17 cellular contexts compared by ENCODE assay signal in the genomic region with DNA sequence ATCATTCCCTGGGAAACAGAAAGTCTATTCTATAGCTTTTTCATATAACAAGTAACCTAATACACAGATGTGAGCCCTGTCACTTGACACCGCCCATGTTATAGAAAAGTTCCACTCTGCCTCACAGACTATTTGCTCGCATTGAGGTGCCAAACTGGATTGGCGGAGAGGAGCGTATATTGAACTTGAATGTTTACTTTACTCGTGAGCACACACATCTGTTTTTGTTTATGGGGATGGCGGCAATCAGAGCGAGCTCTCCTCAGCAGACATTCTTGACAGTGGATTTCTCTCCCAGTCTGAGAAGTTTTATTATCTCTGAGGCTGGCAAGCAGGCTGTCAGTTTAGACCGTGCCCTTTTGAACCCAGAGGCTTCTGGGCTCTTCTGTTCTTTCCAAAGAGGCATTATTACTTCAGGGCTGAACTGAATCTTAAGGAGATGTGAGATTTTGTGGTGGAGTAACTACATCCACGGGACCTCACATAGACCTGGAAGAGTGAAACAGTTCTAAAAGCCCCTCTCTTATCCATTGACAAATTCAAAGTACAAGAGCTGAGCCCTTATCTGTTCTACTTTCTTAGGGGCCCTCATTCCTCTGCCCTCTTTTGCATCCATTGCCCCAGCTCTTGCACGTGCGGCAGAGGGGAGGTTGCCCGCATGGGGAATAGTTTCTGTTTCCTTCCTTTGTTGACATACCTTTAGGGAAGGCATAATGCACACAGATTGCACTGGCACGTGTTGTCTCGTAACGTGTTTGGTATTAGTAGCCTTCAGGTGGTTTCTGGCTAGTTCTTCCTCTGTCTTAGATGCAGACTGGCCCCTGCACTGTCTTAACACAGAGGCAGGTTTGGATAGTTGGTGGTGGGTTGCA.
DNase-seq lines count a peak whose midpoint lies in the region; FAIRE-seq and TF ChIP-seq lines count a peak whose summit lies in the region.
"Had no signal": no experiment of that assay in that cellular context is flagged by ENCODE, and none has a peak within 500 bp of the region (broad histone marks: within the 10 kb centered on the region; RNA-seq: fewer than 3 reads in every experiment).

No MANE protein-coding gene starts in this region.

- H3K4me3 ChIP-seq in fibroblast of the aortic adventitia (ENCODE audit: low read depth, low read length) = no peak overlapping the region
- no peak overlapping the region for H3K4me3 ChIP-seq in suprapubic skin
- H3K4me3 ChIP-seq: tibial artery had no signal

- H3K4me1 ChIP-seq in suprapubic skin = peaks cover 26% of the 10 kb centered on the region
- H3K4me1 ChIP-seq: foreskin keratinocyte, tibial artery had no signal

- FAIRE-seq in GM12892 (lab: Jason Lieb, UNC) = no peak

- TF ChIP-seq CTCF in fibroblast of the aortic adventitia (IDR thresholded peaks at IDR 0.05; ENCODE audit: insufficient read depth, low read length) (no peak), suprapubic skin (IDR thresholded peaks at IDR 0.05) (no peak)

- H3K9me3 ChIP-seq in suprapubic skin = no peaks in the 10 kb centered on the region
- H3K9me3 ChIP-seq: tibial artery had no signal

- TF ChIP-seq POLR2A in suprapubic skin (IDR thresholded peaks at IDR 0.05) (no peak), GM12892 (IDR thresholded peaks at IDR 0.05; ENCODE audit: low read depth, low read length) (no peak)

- H3K27me3 ChIP-seq in suprapubic skin = no peaks in the 10 kb centered on the region
- H3K27me3 ChIP-seq: foreskin keratinocyte, tibial artery had no signal

- no peaks in the 10 kb centered on the region for H3K36me3 ChIP-seq in suprapubic skin
- H3K36me3 ChIP-seq: tibial artery had no signal

- no peak for TF ChIP-seq EP300 in suprapubic skin (IDR thresholded peaks at IDR 0.05)

- DNase-seq in DMS 273 (lab: John Stamatoyannopoulos, UW; ENCODE audit: unreplicated experiment) (peak; percentile 4), DMS 273 treated with DMSO at 0.1 percent for 48 hours (lab: John Stamatoyannopoulos, UW) (no peak), NCI-H510A treated with DMSO at 0.1 percent for 48 hours (lab: John Stamatoyannopoulos, UW) (peak; percentile 94), fibroblast of the aortic adventitia (ENCODE audit: low read depth) (peak; percentile 50), suprapubic skin (ENCODE audit: low spot score in 2 of 2) (no peak), GM12892 (ENCODE audit: insufficient read length) (no peak), NOMO-1 (lab: John Stamatoyannopoulos, UW; ENCODE audit: unreplicated experiment in 2 of 2) (no peak)
- no peak for DNase-seq in activated naive CD4-positive, alpha-beta T cell treated with Interleukin-2 at 50 U/mL for 16 hours
- DNase-seq: 8988T; activated naive CD8-positive, alpha-beta T cell treated with anti-CD3 and anti-CD28 coated beads for 36 hours; DND-41; foreskin keratinocyte; H9; naive B cell; NCI-H2081; tibial artery had no signal

- 66% methylated on average over 15 of the region's 15 CpGs for WGBS in suprapubic skin

- peak overlapping the region; percentile 3 for H3K27ac ChIP-seq in suprapubic skin
- H3K27ac ChIP-seq: foreskin keratinocyte, RWPE1, tibial artery had no signal

Comparison
In these comparisons a context has a peak if more than half of its experiments do, and no peak if none do; other contexts are left out.
1. DNase-seq: peak in DMS 273 (single experiment), NCI-H510A treated with DMSO at 0.1 percent for 48 hours (single experiment) and fibroblast of the aortic adventitia (single experiment); none in DMS 273 treated with DMSO at 0.1 percent for 48 hours (single experiment), suprapubic skin (0 of 2), GM12892 (single experiment), NOMO-1 (0 of 2) and activated naive CD4-positive, alpha-beta T cell treated with Interleukin-2 at 50 U/mL for 16 hours (single experiment).